8 cellular contexts compared by ENCODE assay signal in the genomic region with DNA sequence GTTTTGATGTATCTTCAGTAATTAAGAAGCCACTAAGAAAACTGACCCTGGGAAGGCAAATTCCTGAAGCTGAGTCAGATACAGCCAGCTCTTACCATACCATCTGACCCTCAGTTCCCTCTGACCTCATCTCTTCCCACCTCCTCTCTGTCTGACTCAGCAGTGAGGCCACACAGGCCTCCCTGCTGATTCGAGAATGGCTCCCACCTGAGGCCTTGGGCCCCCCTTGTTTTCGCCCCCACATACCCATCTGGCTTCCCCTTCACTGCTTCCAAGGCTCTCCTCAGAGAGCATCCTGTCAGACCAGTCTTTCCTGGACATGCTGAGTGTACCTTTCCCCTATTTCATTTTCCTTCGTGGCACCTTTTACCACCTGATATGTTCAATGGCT.
A peak's percentile ranks its signal among the peaks of the same experiment; 100 is the strongest.
DNase-seq lines count a peak whose midpoint lies in the region; ATAC-seq and TF ChIP-seq lines count a peak whose summit lies in the region.

No MANE protein-coding gene starts in this region.

- H4K20me1 ChIP-seq in hepatocyte (ENCODE audit: insufficient read depth, poor library complexity, severe bottlenecking) = no peaks in the 10 kb centered on the region

- intact Hi-C loops in activated T-helper 1 cell treated with anti-CD3 and anti-CD28 coated beads, Interleukin-12 subunit alpha, Interleukin-12 subunit beta, Interleukin-2, Interleukin-4 antibody, amounts not matched to agents 30 ng/mL and 10 ng/mL and 1 ng/mL, durations not matched to agents 14 hours and 24 hours and 36 hours (cut with micrococcal nuclease) = loop anchor here (5.0 kb wide), 1 partner anchor 40 kb away; no protein-coding TSS in a partner anchor
- intact Hi-C loops in stomach (cut with DNase I; ENCODE audit: low total_unique reads) = no loop called here

- H3K36me3 ChIP-seq in BJ (ENCODE audit: control insufficient read depth, insufficient read depth, low read length) (no peaks in the 10 kb centered on the region), hepatocyte (replicated peaks; ENCODE audit: insufficient read depth, low read depth) (no peaks in the 10 kb centered on the region), stomach (no peaks in the 10 kb centered on the region)

- H3K36me3 Mint-ChIP-seq in activated T-helper 1 cell treated with anti-CD3 and anti-CD28 coated beads, Interleukin-12 subunit alpha, Interleukin-12 subunit beta, Interleukin-2, Interleukin-4 antibody, amounts not matched to agents 30 ng/mL and 10 ng/mL and 1 ng/mL, durations not matched to agents 14 hours and 24 hours and 36 hours (ENCODE audit: low read depth) = no peaks in the 10 kb centered on the region

- no peak for TF ChIP-seq POLR2A in stomach (IDR thresholded peaks at IDR 0.05)

- H3K9me2 ChIP-seq in hepatocyte (replicated peaks; ENCODE audit: insufficient read depth) = no peaks in the 10 kb centered on the region

- H2AFZ ChIP-seq in hepatocyte = no peak overlapping the region

- H3K27ac Mint-ChIP-seq in activated T-helper 1 cell treated with anti-CD3 and anti-CD28 coated beads, Interleukin-12 subunit alpha, Interleukin-12 subunit beta, Interleukin-2, Interleukin-4 antibody, amounts not matched to agents 30 ng/mL and 10 ng/mL and 1 ng/mL, durations not matched to agents 14 hours and 24 hours and 36 hours = peak overlapping the region; percentile 41

- no peaks in the 10 kb centered on the region for H3K79me2 ChIP-seq in hepatocyte

- DNase-seq in BJ (ENCODE audit: low read depth) = peak; percentile 76
- DNase-seq in activated T-helper 1 cell treated with anti-CD3 and anti-CD28 coated beads, Interleukin-12 subunit alpha, Interleukin-12 subunit beta, Interleukin-2, Interleukin-4 antibody, amounts not matched to agents 30 ng/mL and 10 ng/mL and 1 ng/mL, durations not matched to agents 14 hours and 24 hours and 36 hours (ENCODE audit: low spot score) = no peak
- peak; percentile 86 for DNase-seq in hepatocyte (ENCODE audit: low spot score)
- DNase-seq in stomach = no peak
- no peak for DNase-seq in HuH-7.5 (ENCODE audit: low spot score)
- DNase-seq in KBM-7 = no peak

- TF ChIP-seq CTCF in BJ (IDR thresholded peaks at IDR 0.05; ENCODE audit: insufficient read depth, low read depth, low read length) (no peak), hepatocyte (IDR thresholded peaks at IDR 0.05; ENCODE audit: poor library complexity) (no peak), stomach (IDR thresholded peaks at IDR 0.05) (no peak)

- H3K27ac ChIP-seq in hepatocyte = peak overlapping the region; percentile 93
- peak overlapping the region in 4 of 5 donors; percentile 82 to 88 (median 86) for H3K27ac ChIP-seq in stomach

- H3K4me3 ChIP-seq in BJ (ENCODE audit: low read depth, low read length) (no peak overlapping the region), hepatocyte (no peak overlapping the region), stomach (no peak overlapping the region)

- no peak overlapping the region for H3K4me3 Mint-ChIP-seq in activated T-helper 1 cell treated with anti-CD3 and anti-CD28 coated beads, Interleukin-12 subunit alpha, Interleukin-12 subunit beta, Interleukin-2, Interleukin-4 antibody, amounts not matched to agents 30 ng/mL and 10 ng/mL and 1 ng/mL, durations not matched to agents 14 hours and 24 hours and 36 hours

- in situ Hi-C loops in KBM-7 (cut with MboI; ENCODE audit: low pct_unique_long_range_greater_than_20kb, low sequenced_read_pairs) = no loop called here

- H3K27me3 ChIP-seq in BJ (ENCODE audit: control insufficient read depth, insufficient read depth, low read length) (no peaks in the 10 kb centered on the region), hepatocyte (no peaks in the 10 kb centered on the region), stomach (no peaks in the 10 kb centered on the region)

- H3K4me1 ChIP-seq in hepatocyte (ENCODE audit: insufficient read depth) = peaks cover 12% of the 10 kb centered on the region
- H3K4me1 ChIP-seq in stomach = peaks cover 0 to 33% (median 19%) of the 10 kb centered on the region in 4 donors

- no peaks in the 10 kb centered on the region for H3K9me3 ChIP-seq in hepatocyte (ENCODE audit: low read depth)
- H3K9me3 ChIP-seq in stomach = peaks cover 0 to 6% (median 0%) of the 10 kb centered on the region in 4 donors

- ATAC-seq in GM19372 (IDR thresholded peaks at IDR 0.05; ENCODE audit: low read depth, unreplicated experiment) (peak; percentile 83), HG03342 (IDR thresholded peaks at IDR 0.05; ENCODE audit: unreplicated experiment) (peak; percentile 88)

- H3K4me2 ChIP-seq in hepatocyte = peak overlapping the region; percentile 12

- H3K4me1 Mint-ChIP-seq in activated T-helper 1 cell treated with anti-CD3 and anti-CD28 coated beads, Interleukin-12 subunit alpha, Interleukin-12 subunit beta, Interleukin-2, Interleukin-4 antibody, amounts not matched to agents 30 ng/mL and 10 ng/mL and 1 ng/mL, durations not matched to agents 14 hours and 24 hours and 36 hours (ENCODE audit: low read depth) = peaks cover 8% of the 10 kb centered on the region

- 55% methylated on average over 3 of the region's 3 CpGs for WGBS in hepatocyte (ENCODE audit: low lambda C conversion rate, missing lambda C conversion rate)
- 28 to 48% (median 35%) methylated on average over 3 of the region's 3 CpGs for WGBS in stomach, 5 donors

- H3K9me3 Mint-ChIP-seq in activated T-helper 1 cell treated with anti-CD3 and anti-CD28 coated beads, Interleukin-12 subunit alpha, Interleukin-12 subunit beta, Interleukin-2, Interleukin-4 antibody, amounts not matched to agents 30 ng/mL and 10 ng/mL and 1 ng/mL, durations not matched to agents 14 hours and 24 hours and 36 hours = no peaks in the 10 kb centered on the region

- TF ChIP-seq EP300 in stomach (IDR thresholded peaks at IDR 0.05) = no peak

- CTCF ChIA-PET in BJ (lab: Yijun Ruan, JAX) = interaction anchor here (0.9 to 1.2 kb wide), 3 partner anchors 10 to 155 kb away, joined by 3 read pairs; no protein-coding TSS in a partner anchor

- peaks cover 4% of the 10 kb centered on the region for H3K27me3 Mint-ChIP-seq in activated T-helper 1 cell treated with anti-CD3 and anti-CD28 coated beads, Interleukin-12 subunit alpha, Interleukin-12 subunit beta, Interleukin-2, Interleukin-4 antibody, amounts not matched to agents 30 ng/mL and 10 ng/mL and 1 ng/mL, durations not matched to agents 14 hours and 24 hours and 36 hours (ENCODE audit: insufficient read depth)

- POLR2A ChIA-PET in BJ (lab: Charles Lee) = interaction anchor here (0.6 to 1.0 kb wide), 3 partner anchors 321 to 1590 kb away, joined by 3 read pairs; no protein-coding TSS in a partner anchor

Comparison
In these comparisons a context has a peak if more than half of its experiments do, and no peak if none do; other contexts are left out.
1. DNase-seq: peak in BJ (single experiment) and hepatocyte (single experiment); none in activated T-helper 1 cell treated with anti-CD3 and anti-CD28 coated beads, Interleukin-12 subunit alpha, Interleukin-12 subunit beta, Interleukin-2, Interleukin-4 antibody, amounts not matched to agents 30 ng/mL and 10 ng/mL and 1 ng/mL, durations not matched to agents 14 hours and 24 hours and 36 hours (single experiment), stomach (single experiment), HuH-7.5 (single experiment) and KBM-7 (single experiment).